1 cellular context compared by ENCODE assay signal in the genomic region with DNA sequence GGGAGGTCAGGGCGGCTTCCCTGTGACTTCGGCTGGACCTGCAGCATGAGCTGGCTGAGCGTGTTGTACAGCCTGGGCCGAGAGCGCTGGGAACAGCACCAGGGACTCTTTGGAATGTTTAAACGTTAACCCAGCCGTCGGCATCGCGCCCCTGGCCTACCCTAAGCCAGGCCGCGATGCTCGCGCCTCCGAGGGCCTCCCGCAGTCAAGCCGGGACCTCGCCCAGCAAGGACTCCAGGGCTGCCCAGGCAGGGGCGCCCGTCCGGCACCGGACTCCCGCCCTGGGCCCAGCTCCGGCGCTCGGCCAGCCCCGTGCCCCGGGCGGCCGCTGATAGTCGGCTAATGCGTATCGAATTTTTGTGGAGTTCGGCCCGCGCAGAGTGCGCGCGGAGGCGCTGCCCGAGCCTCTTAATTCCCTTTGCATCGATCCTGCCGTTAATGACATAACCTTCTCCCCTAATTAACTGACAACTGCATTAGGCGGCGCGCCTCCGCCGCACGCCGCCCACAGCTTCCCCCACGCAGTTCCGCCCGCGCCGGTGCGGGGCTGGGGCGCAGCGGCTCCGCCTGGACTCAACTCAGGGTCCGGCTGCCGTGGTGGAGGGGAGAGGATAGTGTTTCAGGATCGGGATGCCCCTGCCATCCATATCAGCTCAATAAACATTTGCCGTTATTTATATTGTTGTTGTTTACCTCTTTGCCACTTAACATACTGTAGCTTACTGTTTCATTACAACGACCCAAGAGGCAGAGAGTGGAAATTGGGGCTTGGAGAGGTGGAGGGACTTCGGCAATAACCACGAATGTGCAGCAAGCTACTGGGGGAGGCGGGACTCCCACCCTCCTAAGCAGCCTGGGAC.
TF ChIP-seq lines count a peak whose summit lies in the region.

No MANE protein-coding gene starts in this region.

TF ChIP-seq in HepG2, 621 proteins besides CTCF, POLR2A, EP300 and RAD21 (continued from another document and continues in another):
- TF ChIP-seq, protein P1, sequence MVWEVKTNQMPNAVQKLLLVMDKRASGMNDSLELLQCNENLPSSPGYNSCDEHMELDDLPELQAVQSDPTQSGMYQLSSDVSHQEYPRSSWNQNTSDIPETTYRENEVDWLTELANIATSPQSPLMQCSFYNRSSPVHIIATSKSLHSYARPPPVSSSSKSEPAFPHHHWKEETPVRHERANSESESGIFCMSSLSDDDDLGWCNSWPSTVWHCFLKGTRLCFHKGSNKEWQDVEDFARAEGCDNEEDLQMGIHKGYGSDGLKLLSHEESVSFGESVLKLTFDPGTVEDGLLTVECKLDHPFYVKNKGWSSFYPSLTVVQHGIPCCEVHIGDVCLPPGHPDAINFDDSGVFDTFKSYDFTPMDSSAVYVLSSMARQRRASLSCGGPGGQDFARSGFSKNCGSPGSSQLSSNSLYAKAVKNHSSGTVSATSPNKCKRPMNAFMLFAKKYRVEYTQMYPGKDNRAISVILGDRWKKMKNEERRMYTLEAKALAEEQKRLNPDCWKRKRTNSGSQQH (CRISPR knock-in tag; IDR thresholded peaks at IDR 0.05; ENCODE audit: low read depth): no peak
- TF ChIP-seq ZNF563 (CRISPR knock-in tag; IDR thresholded peaks at IDR 0.05): peak; percentile 52; the same call in 1 of the 2 replicates
- TF ChIP-seq, protein P2, sequence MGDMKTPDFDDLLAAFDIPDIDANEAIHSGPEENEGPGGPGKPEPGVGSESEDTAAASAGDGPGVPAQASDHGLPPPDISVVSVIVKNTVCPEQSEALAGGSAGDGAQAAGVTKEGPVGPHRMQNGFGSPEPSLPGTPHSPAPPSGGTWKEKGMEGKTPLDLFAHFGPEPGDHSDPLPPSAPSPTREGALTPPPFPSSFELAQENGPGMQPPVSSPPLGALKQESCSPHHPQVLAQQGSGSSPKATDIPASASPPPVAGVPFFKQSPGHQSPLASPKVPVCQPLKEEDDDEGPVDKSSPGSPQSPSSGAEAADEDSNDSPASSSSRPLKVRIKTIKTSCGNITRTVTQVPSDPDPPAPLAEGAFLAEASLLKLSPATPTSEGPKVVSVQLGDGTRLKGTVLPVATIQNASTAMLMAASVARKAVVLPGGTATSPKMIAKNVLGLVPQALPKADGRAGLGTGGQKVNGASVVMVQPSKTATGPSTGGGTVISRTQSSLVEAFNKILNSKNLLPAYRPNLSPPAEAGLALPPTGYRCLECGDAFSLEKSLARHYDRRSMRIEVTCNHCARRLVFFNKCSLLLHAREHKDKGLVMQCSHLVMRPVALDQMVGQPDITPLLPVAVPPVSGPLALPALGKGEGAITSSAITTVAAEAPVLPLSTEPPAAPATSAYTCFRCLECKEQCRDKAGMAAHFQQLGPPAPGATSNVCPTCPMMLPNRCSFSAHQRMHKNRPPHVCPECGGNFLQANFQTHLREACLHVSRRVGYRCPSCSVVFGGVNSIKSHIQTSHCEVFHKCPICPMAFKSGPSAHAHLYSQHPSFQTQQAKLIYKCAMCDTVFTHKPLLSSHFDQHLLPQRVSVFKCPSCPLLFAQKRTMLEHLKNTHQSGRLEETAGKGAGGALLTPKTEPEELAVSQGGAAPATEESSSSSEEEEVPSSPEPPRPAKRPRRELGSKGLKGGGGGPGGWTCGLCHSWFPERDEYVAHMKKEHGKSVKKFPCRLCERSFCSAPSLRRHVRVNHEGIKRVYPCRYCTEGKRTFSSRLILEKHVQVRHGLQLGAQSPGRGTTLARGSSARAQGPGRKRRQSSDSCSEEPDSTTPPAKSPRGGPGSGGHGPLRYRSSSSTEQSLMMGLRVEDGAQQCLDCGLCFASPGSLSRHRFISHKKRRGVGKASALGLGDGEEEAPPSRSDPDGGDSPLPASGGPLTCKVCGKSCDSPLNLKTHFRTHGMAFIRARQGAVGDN (CRISPR knock-in tag; IDR thresholded peaks at IDR 0.05): peak; percentile 89
- TF ChIP-seq, protein P3, sequence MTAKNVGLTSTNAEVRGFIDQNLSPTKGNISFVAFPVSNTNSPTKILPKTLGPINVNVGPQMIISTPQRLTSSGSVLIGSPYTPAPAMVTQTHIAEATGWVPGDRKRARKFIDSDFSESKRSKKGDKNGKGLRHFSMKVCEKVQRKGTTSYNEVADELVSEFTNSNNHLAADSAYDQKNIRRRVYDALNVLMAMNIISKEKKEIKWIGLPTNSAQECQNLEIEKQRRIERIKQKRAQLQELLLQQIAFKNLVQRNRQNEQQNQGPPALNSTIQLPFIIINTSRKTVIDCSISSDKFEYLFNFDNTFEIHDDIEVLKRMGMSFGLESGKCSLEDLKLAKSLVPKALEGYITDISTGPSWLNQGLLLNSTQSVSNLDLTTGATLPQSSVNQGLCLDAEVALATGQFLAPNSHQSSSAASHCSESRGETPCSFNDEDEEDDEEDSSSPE (CRISPR knock-in tag; IDR thresholded peaks at IDR 0.05): peak; percentile 51; the same call in 1 of the 2 replicates
- no peak for TF ChIP-seq ZNF343 (CRISPR knock-in tag; IDR thresholded peaks at IDR 0.05)
- TF ChIP-seq PHF8 (CRISPR knock-in tag; IDR thresholded peaks at IDR 0.05): peak; percentile 37; the same call in 1 of the 2 replicates
- TF ChIP-seq ZFP90 (CRISPR knock-in tag; IDR thresholded peaks at IDR 0.05; ENCODE audit: borderline replicate concordance): 0 out of 2 replicates have a peak, but pooled peaks have one; percentile 60
- TF ChIP-seq ZNF709 (CRISPR knock-in tag; IDR thresholded peaks at IDR 0.05): peak; percentile 70; the same call in 1 of the 2 replicates
- TF ChIP-seq, protein P4, sequence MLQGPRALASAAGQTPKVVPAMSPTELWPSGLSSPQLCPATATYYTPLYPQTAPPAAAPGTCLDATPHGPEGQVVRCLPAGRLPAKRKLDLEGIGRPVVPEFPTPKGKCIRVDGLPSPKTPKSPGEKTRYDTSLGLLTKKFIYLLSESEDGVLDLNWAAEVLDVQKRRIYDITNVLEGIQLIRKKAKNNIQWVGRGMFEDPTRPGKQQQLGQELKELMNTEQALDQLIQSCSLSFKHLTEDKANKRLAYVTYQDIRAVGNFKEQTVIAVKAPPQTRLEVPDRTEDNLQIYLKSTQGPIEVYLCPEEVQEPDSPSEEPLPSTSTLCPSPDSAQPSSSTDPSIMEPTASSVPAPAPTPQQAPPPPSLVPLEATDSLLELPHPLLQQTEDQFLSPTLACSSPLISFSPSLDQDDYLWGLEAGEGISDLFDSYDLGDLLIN (CRISPR knock-in tag; IDR thresholded peaks at IDR 0.05; ENCODE audit: borderline replicate concordance): 0 out of 2 replicates have a peak, but pooled peaks have one; percentile 41
- peak; percentile 51; the same call in 1 of the 2 replicates for TF ChIP-seq SRY (CRISPR knock-in tag; IDR thresholded peaks at IDR 0.05)
- TF ChIP-seq NONO (IDR thresholded peaks at IDR 0.05): no peak
- no peak for TF ChIP-seq NONO (CRISPR knock-in tag; conservative IDR thresholded peaks at IDR 0.05)
- TF ChIP-seq ZFY (CRISPR knock-in tag; IDR thresholded peaks at IDR 0.05): peak; percentile 85
- TF ChIP-seq, protein P5, sequence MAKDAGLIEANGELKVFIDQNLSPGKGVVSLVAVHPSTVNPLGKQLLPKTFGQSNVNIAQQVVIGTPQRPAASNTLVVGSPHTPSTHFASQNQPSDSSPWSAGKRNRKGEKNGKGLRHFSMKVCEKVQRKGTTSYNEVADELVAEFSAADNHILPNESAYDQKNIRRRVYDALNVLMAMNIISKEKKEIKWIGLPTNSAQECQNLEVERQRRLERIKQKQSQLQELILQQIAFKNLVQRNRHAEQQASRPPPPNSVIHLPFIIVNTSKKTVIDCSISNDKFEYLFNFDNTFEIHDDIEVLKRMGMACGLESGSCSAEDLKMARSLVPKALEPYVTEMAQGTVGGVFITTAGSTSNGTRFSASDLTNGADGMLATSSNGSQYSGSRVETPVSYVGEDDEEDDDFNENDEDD (CRISPR knock-in tag; IDR thresholded peaks at IDR 0.05; ENCODE audit: borderline replicate concordance): peak; percentile 49; the same call in 1 of the 2 replicates
- TF ChIP-seq ZNF768 (CRISPR knock-in tag; IDR thresholded peaks at IDR 0.05): peak; percentile 38; the same call in 1 of the 2 replicates
- TF ChIP-seq, protein P6, sequence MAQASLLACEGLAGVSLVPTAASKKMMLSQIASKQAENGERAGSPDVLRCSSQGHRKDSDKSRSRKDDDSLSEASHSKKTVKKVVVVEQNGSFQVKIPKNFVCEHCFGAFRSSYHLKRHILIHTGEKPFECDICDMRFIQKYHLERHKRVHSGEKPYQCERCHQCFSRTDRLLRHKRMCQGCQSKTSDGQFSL (CRISPR knock-in tag; IDR thresholded peaks at IDR 0.05): no peak
- 0 out of 2 replicates have a peak, but pooled peaks have one; percentile 31 for TF ChIP-seq ARNT2 (CRISPR knock-in tag; IDR thresholded peaks at IDR 0.05; ENCODE audit: low read depth)
- no peak for TF ChIP-seq ZNF326 (CRISPR knock-in tag; IDR thresholded peaks at IDR 0.05; ENCODE audit: borderline replicate concordance)
- TF ChIP-seq EEA1 (CRISPR knock-in tag; IDR thresholded peaks at IDR 0.05; ENCODE audit: borderline replicate concordance): no peak
- no peak for TF ChIP-seq KDM1A (CRISPR knock-in tag; IDR thresholded peaks at IDR 0.05)
- TF ChIP-seq SALL1 (CRISPR knock-in tag; IDR thresholded peaks at IDR 0.05): peak; percentile 69
- no peak for TF ChIP-seq ZNF17 (CRISPR knock-in tag; IDR thresholded peaks at IDR 0.05)
- no peak for TF ChIP-seq RORA (CRISPR knock-in tag; IDR thresholded peaks at IDR 0.05)
- TF ChIP-seq ZNF724P (CRISPR knock-in tag; IDR thresholded peaks at IDR 0.05; ENCODE audit: borderline replicate concordance): peak; percentile 35; the same call in 1 of the 2 replicates
- TF ChIP-seq EZH2 (conservative IDR thresholded peaks at IDR 0.05; ENCODE audit: low read depth, low read length): no peak
- TF ChIP-seq ZBTB8A (CRISPR knock-in tag; IDR thresholded peaks at IDR 0.05; ENCODE audit: borderline replicate concordance, low read depth): no peak
- TF ChIP-seq, protein P7, sequence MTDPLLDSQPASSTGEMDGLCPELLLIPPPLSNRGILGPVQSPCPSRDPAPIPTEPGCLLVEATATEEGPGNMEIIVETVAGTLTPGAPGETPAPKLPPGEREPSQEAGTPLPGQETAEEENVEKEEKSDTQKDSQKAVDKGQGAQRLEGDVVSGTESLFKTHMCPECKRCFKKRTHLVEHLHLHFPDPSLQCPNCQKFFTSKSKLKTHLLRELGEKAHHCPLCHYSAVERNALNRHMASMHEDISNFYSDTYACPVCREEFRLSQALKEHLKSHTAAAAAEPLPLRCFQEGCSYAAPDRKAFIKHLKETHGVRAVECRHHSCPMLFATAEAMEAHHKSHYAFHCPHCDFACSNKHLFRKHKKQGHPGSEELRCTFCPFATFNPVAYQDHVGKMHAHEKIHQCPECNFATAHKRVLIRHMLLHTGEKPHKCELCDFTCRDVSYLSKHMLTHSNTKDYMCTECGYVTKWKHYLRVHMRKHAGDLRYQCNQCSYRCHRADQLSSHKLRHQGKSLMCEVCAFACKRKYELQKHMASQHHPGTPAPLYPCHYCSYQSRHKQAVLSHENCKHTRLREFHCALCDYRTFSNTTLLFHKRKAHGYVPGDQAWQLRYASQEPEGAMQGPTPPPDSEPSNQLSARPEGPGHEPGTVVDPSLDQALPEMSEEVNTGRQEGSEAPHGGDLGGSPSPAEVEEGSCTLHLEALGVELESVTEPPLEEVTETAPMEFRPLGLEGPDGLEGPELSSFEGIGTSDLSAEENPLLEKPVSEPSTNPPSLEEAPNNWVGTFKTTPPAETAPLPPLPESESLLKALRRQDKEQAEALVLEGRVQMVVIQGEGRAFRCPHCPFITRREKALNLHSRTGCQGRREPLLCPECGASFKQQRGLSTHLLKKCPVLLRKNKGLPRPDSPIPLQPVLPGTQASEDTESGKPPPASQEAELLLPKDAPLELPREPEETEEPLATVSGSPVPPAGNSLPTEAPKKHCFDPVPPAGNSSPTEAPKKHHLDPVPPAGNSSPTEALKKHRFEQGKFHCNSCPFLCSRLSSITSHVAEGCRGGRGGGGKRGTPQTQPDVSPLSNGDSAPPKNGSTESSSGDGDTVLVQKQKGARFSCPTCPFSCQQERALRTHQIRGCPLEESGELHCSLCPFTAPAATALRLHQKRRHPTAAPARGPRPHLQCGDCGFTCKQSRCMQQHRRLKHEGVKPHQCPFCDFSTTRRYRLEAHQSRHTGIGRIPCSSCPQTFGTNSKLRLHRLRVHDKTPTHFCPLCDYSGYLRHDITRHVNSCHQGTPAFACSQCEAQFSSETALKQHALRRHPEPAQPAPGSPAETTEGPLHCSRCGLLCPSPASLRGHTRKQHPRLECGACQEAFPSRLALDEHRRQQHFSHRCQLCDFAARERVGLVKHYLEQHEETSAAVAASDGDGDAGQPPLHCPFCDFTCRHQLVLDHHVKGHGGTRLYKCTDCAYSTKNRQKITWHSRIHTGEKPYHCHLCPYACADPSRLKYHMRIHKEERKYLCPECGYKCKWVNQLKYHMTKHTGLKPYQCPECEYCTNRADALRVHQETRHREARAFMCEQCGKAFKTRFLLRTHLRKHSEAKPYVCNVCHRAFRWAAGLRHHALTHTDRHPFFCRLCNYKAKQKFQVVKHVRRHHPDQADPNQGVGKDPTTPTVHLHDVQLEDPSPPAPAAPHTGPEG (CRISPR knock-in tag; IDR thresholded peaks at IDR 0.05): 0 out of 2 replicates have a peak, but pooled peaks have one; percentile 60
- TF ChIP-seq ESRRA (CRISPR knock-in tag; IDR thresholded peaks at IDR 0.05; ENCODE audit: low read depth): no peak
- no peak for TF ChIP-seq ZNF781 (CRISPR knock-in tag; IDR thresholded peaks at IDR 0.05; ENCODE audit: borderline replicate concordance, not compliant biosample characterization)
- no peak for TF ChIP-seq ZNF670 (CRISPR knock-in tag; IDR thresholded peaks at IDR 0.05; ENCODE audit: borderline replicate concordance)
- TF ChIP-seq, protein P8, sequence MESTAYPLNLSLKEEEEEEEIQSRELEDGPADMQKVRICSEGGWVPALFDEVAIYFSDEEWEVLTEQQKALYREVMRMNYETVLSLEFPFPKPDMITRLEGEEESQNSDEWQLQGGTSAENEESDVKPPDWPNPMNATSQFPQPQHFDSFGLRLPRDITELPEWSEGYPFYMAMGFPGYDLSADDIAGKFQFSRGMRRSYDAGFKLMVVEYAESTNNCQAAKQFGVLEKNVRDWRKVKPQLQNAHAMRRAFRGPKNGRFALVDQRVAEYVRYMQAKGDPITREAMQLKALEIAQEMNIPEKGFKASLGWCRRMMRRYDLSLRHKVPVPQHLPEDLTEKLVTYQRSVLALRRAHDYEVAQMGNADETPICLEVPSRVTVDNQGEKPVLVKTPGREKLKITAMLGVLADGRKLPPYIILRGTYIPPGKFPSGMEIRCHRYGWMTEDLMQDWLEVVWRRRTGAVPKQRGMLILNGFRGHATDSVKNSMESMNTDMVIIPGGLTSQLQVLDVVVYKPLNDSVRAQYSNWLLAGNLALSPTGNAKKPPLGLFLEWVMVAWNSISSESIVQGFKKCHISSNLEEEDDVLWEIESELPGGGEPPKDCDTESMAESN (CRISPR knock-in tag; conservative IDR thresholded peaks at IDR 0.05): peak; percentile 58; the same call in 1 of the 2 replicates
- no peak for TF ChIP-seq KDM6A (CRISPR knock-in tag; IDR thresholded peaks at IDR 0.05; ENCODE audit: low read depth)
- peak; percentile 56; the same call in 1 of the 2 replicates for TF ChIP-seq HOXA3 (CRISPR knock-in tag; IDR thresholded peaks at IDR 0.05)
- no peak for TF ChIP-seq ZSCAN31 (CRISPR knock-in tag; IDR thresholded peaks at IDR 0.05; ENCODE audit: low read depth)
